In genomic region chr7:123537026-123537642, GRCh38 we compare ENCODE assay signal across 8 cellular contexts. TPM values are rescaled to one million over a fixed set of nuclear protein-coding genes. Genes with fewer than 3 reads are reported as not detected.
DNase-seq lines count a peak whose midpoint lies in the region; ATAC-seq, FAIRE-seq and TF ChIP-seq lines count a peak whose summit lies in the region.

No MANE protein-coding gene starts in this region.

- H2AFZ ChIP-seq in neural progenitor cell (replicated peaks) = no peak overlapping the region

- H3K27ac ChIP-seq in DOHH2 (ENCODE audit: low read depth, low read length) = no peak overlapping the region
- no peak overlapping the region for H3K27ac ChIP-seq in neural progenitor cell

- peaks cover 6% of the 10 kb centered on the region for H3K27me3 Mint-ChIP-seq in neural progenitor cell (ENCODE audit: insufficient read depth, low read depth)

- H3K4me2 ChIP-seq in DOHH2 (ENCODE audit: low read length) (no peak overlapping the region), neural progenitor cell (no peak overlapping the region)

- no peak for FAIRE-seq in GM12891 (lab: Jason Lieb, UNC)

- H3K36me3 ChIP-seq in DOHH2 (ENCODE audit: control insufficient read depth, low read length) = peaks cover 3% of the 10 kb centered on the region; the same call in 1 of the 2 replicates
- no peaks in the 10 kb centered on the region for H3K36me3 ChIP-seq in neural progenitor cell

- H3K4me1 ChIP-seq in DOHH2 (ENCODE audit: control insufficient read depth, low read length) (peaks cover 7% of the 10 kb centered on the region), neural progenitor cell (peaks cover 8% of the 10 kb centered on the region)

- H3K9me3 Mint-ChIP-seq in neural progenitor cell = no peaks in the 10 kb centered on the region

- no peak overlapping the region for H3K4me3 ChIP-seq in DOHH2 (ENCODE audit: low read length)
- no peak overlapping the region for H3K4me3 ChIP-seq in NB4 (ENCODE audit: low read depth, low read length)
- H3K4me3 ChIP-seq in neural progenitor cell = no peak overlapping the region

- no peaks in the 10 kb centered on the region for H3K36me3 Mint-ChIP-seq in neural progenitor cell

- H4K20me1 ChIP-seq in DOHH2 (ENCODE audit: control insufficient read depth, insufficient read depth, low read depth, low read length) (no peaks in the 10 kb centered on the region), neural progenitor cell (ENCODE audit: low read depth) (no peaks in the 10 kb centered on the region)

- peaks cover 13% of the 10 kb centered on the region for H3K4me1 Mint-ChIP-seq in neural progenitor cell

- H3K9ac ChIP-seq in neural progenitor cell = no peak overlapping the region

- no peaks in the 10 kb centered on the region for H3K79me2 ChIP-seq in DOHH2 (ENCODE audit: control insufficient read depth, low read length)
- no peaks in the 10 kb centered on the region for H3K79me2 ChIP-seq in neural progenitor cell (ENCODE audit: low read depth)

- H3K27ac Mint-ChIP-seq in neural progenitor cell = no peak overlapping the region

- peaks cover 20% of the 10 kb centered on the region for H3F3A ChIP-seq in DOHH2 (ENCODE audit: control insufficient read depth, insufficient read depth)
- peaks cover 26% of the 10 kb centered on the region for H3F3A ChIP-seq in neural progenitor cell (ENCODE audit: low read depth)

- no peak for TF ChIP-seq POLR2A in NB4 (IDR thresholded peaks at IDR 0.05; ENCODE audit: extremely low read depth, insufficient read length)
- TF ChIP-seq POLR2A in GM12891 (IDR thresholded peaks at IDR 0.05; ENCODE audit: low read depth, low read length) = no peak

- peak; percentile 35 for DNase-seq in NB4 (ENCODE audit: low read depth)
- peak; percentile 33 for DNase-seq in central memory CD4-positive, alpha-beta T cell
- no peak for DNase-seq in neural progenitor cell (ENCODE audit: low spot score)
- DNase-seq in NCI-H2107 (lab: John Stamatoyannopoulos, UW) = no peak
- DNase-seq in GM12891 (ENCODE audit: insufficient read length, low spot score) = no peak
- no peak for DNase-seq in iPS-NIHi11 (ENCODE audit: low spot score)

- TF ChIP-seq CTCF in DOHH2 (IDR thresholded peaks at IDR 0.05; ENCODE audit: low read depth, low read length, poor library complexity, severe bottlenecking) (peak; percentile 33), NB4 (IDR thresholded peaks at IDR 0.05; ENCODE audit: low read depth, low read length) (peak; percentile 13), neural progenitor cell (IDR thresholded peaks at IDR 0.05) (peak; percentile 64)

- ATAC-seq in GM21423 (IDR thresholded peaks at IDR 0.05; ENCODE audit: unreplicated experiment) = no peak

- H3K9me3 ChIP-seq in DOHH2 (ENCODE audit: control insufficient read depth, insufficient read depth, low read length) = no peaks in the 10 kb centered on the region
- no peaks in the 10 kb centered on the region for H3K9me3 ChIP-seq in neural progenitor cell (ENCODE audit: low read depth)

- no peaks in the 10 kb centered on the region for H3K9me2 ChIP-seq in DOHH2 (replicated peaks; ENCODE audit: control insufficient read depth, low read length)

- no peak overlapping the region for H3K4me3 Mint-ChIP-seq in neural progenitor cell

- H3K27me3 ChIP-seq in DOHH2 (ENCODE audit: control insufficient read depth, low read length) (peaks cover 17% of the 10 kb centered on the region), neural progenitor cell (peaks cover 13% of the 10 kb centered on the region)

TF ChIP-seq in GM12891, 5 proteins besides CTCF, POLR2A, EP300 and RAD21:
- TF ChIP-seq POU2F2 (IDR thresholded peaks at IDR 0.05; ENCODE audit: low read depth, low read length) (no peak), TAF1 (IDR thresholded peaks at IDR 0.05; ENCODE audit: low read depth, low read length) (no peak), SPI1 (IDR thresholded peaks at IDR 0.05; ENCODE audit: low read depth, low read length) (no peak), PAX5 (IDR thresholded peaks at IDR 0.05; ENCODE audit: insufficient read depth, low read length, severe bottlenecking) (no peak), POLR2AphosphoS5 (IDR thresholded peaks at IDR 0.05; ENCODE audit: low read depth, low read length) (no peak)

RNA-seq across cellular contexts. Expression of gene IQUB, which starts 2.7 kb away (rescaled TPM):
- total RNA-seq in neural progenitor cell (ENCODE audit: low replicate concordance) = 0.58 and 0.84 TPM in 2 replicates
- polyA plus RNA-seq in GM12891 (2012; ENCODE audit: low read depth, missing spikeins) = 0.04 TPM

RNA-seq across cellular contexts. Expression of gene NDUFA5, which starts 20.5 kb away (rescaled TPM):
- total RNA-seq in neural progenitor cell (ENCODE audit: low replicate concordance) = 62.8 and 118 TPM in 2 replicates
- polyA plus RNA-seq in GM12891 (2012; ENCODE audit: low read depth, missing spikeins) = 38.7 TPM

Comparison
In these comparisons a context has a peak if more than half of its experiments do, and no peak if none do; other contexts are left out.
1. CTCF ChIP-seq: peak in every context shown above with its lines; median percentile 64 in neural progenitor cell; 33 in DOHH2; 13 in NB4.
2. DNase-seq: peak in NB4 (single experiment) and central memory CD4-positive, alpha-beta T cell (single experiment); none in neural progenitor cell (single experiment), NCI-H2107 (single experiment), GM12891 (single experiment) and iPS-NIHi11 (single experiment).